Comparison of ENCODE assay signal across 1 cellular context in the genomic region with DNA sequence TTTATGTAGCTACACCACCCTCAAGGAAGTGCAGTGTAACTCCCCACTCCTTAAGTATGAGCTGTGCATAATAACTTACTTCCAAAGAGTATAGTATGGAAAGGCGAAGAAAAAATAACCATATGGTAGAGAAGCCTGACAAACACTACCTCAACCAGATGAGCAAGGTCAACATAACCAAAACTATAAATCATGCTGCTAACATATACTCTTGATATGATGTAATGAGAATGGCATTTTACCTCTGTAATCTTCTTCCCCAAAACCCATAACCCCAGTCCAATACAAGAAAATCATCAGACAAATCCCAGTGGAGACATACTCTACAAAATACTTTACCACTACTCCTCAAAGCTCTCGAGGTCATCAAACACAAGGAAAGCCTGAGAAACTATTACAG.
TF ChIP-seq lines count a peak whose summit lies in the region.

No MANE protein-coding gene starts in this region.

TF ChIP-seq in GM12878, 131 proteins besides CTCF, POLR2A, EP300 and RAD21:
- TF ChIP-seq EZH2 (IDR thresholded peaks at IDR 0.05; ENCODE audit: borderline replicate concordance, control insufficient read depth, low read depth, low read length) (no peak), ZNF207 (IDR thresholded peaks at IDR 0.05; ENCODE audit: borderline replicate concordance) (no peak), RBBP5 (conservative IDR thresholded peaks at IDR 0.05) (no peak), BACH1 (IDR thresholded peaks at IDR 0.05; ENCODE audit: borderline replicate concordance) (no peak)
- TF ChIP-seq, protein P1, sequence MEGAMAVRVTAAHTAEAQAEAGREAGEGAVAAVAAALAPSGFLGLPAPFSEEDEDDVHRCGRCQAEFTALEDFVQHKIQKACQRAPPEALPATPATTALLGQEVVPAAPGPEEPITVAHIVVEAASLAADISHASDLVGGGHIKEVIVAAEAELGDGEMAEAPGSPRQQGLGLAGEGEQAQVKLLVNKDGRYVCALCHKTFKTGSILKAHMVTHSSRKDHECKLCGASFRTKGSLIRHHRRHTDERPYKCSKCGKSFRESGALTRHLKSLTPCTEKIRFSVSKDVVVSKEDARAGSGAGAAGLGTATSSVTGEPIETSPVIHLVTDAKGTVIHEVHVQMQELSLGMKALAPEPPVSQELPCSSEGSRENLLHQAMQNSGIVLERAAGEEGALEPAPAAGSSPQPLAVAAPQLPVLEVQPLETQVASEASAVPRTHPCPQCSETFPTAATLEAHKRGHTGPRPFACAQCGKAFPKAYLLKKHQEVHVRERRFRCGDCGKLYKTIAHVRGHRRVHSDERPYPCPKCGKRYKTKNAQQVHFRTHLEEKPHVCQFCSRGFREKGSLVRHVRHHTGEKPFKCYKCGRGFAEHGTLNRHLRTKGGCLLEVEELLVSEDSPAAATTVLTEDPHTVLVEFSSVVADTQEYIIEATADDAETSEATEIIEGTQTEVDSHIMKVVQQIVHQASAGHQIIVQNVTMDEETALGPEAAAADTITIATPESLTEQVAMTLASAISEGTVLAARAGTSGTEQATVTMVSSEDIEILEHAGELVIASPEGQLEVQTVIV (IDR thresholded peaks at IDR 0.05; ENCODE audit: borderline replicate concordance, partially characterized antibody): no peak
